Comparison of ENCODE assay signal across 2 cellular contexts in the genomic region with DNA sequence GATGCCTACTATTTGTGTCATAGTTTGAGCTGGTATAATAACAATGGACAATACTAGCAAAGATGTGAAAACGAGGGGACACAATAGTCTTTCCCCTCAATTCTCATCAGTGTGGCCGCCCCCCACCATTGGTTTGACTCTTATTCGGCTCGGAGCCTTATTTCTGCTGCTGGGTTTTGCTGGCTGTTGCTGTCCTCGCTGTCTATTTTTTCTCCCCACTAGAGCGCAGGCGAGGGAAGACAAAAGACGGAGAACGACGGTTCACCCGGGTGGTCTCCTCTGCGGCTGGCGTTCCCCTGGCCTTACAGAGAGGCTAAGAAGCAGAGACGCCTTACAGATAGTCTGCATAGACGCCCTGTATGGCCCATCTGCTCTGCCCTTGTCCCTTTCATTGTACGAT.
TF ChIP-seq lines count a peak whose summit lies in the region.

No MANE protein-coding gene starts in this region.

TF ChIP-seq in HCT116, 20 proteins besides CTCF, POLR2A, EP300 and RAD21 (continued from another document):
- no peak for TF ChIP-seq EZH2phosphoT487 (IDR thresholded peaks at IDR 0.05; ENCODE audit: borderline replicate concordance)
- no peak for TF ChIP-seq FOSL1 (IDR thresholded peaks at IDR 0.05; ENCODE audit: low read depth)
- no peak for TF ChIP-seq YY1 (IDR thresholded peaks at IDR 0.05; ENCODE audit: extremely low read depth, insufficient replicate concordance, low read depth, low read length)
- no peak for TF ChIP-seq ELF1 (IDR thresholded peaks at IDR 0.05; ENCODE audit: borderline replicate concordance, low read depth)
- TF ChIP-seq, protein P1, sequence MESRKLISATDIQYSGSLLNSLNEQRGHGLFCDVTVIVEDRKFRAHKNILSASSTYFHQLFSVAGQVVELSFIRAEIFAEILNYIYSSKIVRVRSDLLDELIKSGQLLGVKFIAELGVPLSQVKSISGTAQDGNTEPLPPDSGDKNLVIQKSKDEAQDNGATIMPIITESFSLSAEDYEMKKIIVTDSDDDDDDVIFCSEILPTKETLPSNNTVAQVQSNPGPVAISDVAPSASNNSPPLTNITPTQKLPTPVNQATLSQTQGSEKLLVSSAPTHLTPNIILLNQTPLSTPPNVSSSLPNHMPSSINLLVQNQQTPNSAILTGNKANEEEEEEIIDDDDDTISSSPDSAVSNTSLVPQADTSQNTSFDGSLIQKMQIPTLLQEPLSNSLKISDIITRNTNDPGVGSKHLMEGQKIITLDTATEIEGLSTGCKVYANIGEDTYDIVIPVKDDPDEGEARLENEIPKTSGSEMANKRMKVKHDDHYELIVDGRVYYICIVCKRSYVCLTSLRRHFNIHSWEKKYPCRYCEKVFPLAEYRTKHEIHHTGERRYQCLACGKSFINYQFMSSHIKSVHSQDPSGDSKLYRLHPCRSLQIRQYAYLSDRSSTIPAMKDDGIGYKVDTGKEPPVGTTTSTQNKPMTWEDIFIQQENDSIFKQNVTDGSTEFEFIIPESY (IDR thresholded peaks at IDR 0.05; ENCODE audit: extremely low read depth, insufficient replicate concordance, low read length): no peak
- no peak for TF ChIP-seq SRF (IDR thresholded peaks at IDR 0.05; ENCODE audit: low read depth)
- TF ChIP-seq EZH2 (IDR thresholded peaks at IDR 0.05): no peak

TF ChIP-seq in SK-N-SH treated with all-trans-retinoic acid at 6 μM for 48 hours, 23 proteins besides CTCF, POLR2A, EP300 and RAD21 (continued from another document):
- no peak for TF ChIP-seq ZNF70 (CRISPR knock-in tag; IDR thresholded peaks at IDR 0.05)
- no peak for TF ChIP-seq GLIS3 (CRISPR knock-in tag; IDR thresholded peaks at IDR 0.05)
- no peak for TF ChIP-seq ZFP3 (CRISPR knock-in tag; IDR thresholded peaks at IDR 0.05)
- no peak for TF ChIP-seq OSR1 (CRISPR knock-in tag; IDR thresholded peaks at IDR 0.05)
- no peak for TF ChIP-seq RARB (CRISPR knock-in tag; IDR thresholded peaks at IDR 0.05)
